8 cellular contexts compared by ENCODE assay signal in genomic region chr1:54405894-54406293, GRCh38. TPM values are rescaled to one million over a fixed set of nuclear protein-coding genes. Genes with fewer than 3 reads are reported as not detected.
DNase-seq lines count a peak whose midpoint lies in the region; ATAC-seq and TF ChIP-seq lines count a peak whose summit lies in the region.

No MANE protein-coding gene starts in this region.

- POLR2A ChIA-PET in SK-N-SH (lab: Yijun Ruan, JAX) = interaction anchor here (0.5 to 2.3 kb wide), 4 partner anchors 80 to 133 kb away, joined by 3 to 21 read pairs (median 4); no protein-coding TSS in a partner anchor

- H3K36me3 Mint-ChIP-seq in T-helper 17 cell (ENCODE audit: low read depth) = peaks cover 6% of the 10 kb centered on the region

- TF ChIP-seq POLR2A in testis (IDR thresholded peaks at IDR 0.05) = no peak

- H3K9ac ChIP-seq in SK-N-SH = peak overlapping the region; percentile 46; the same call in 1 of the 2 replicates

- TF ChIP-seq RAD21 in SK-N-SH (IDR thresholded peaks at IDR 0.05; ENCODE audit: low read length) = no peak

- DNase-seq in SK-N-SH = peak; percentile 54
- DNase-seq in T-helper 17 cell = no peak
- no peak for DNase-seq in iPS DF 6.9 (ENCODE audit: low read depth, low spot score)
- no peak for DNase-seq in testis
- no peak for DNase-seq in RPMI8226
- DNase-seq in NCI-H146 treated with DMSO at 0.1 percent for 48 hours (lab: John Stamatoyannopoulos, UW; ENCODE audit: unreplicated experiment) = no peak
- DNase-seq in SIG-M5 treated with dmso at 0.1 percent for 504 hours (lab: John Stamatoyannopoulos, UW; ENCODE audit: unreplicated experiment) = no peak

- H3K4me1 Mint-ChIP-seq in T-helper 17 cell = peaks cover 59% of the 10 kb centered on the region

- H3K27ac ChIP-seq in SK-N-SH (ENCODE audit: low read depth in 2 of 2, low read length in 1 of 2) = peak overlapping the region in 1 of 2 experiments; percentile 16; a peak in 1 of 4 replicates
- no peak overlapping the region for H3K27ac ChIP-seq in iPS DF 6.9 (ENCODE audit: low read length)
- peak overlapping the region in 1 of 2 donors; percentile 78 for H3K27ac ChIP-seq in testis

- H3K9me3 ChIP-seq in SK-N-SH = no peaks in the 10 kb centered on the region
- H3K9me3 ChIP-seq in T-helper 17 cell (ENCODE audit: control insufficient read depth, low read length, poor library complexity, severe bottlenecking) = no peaks in the 10 kb centered on the region
- H3K9me3 ChIP-seq in iPS DF 6.9 (ENCODE audit: control insufficient read depth, insufficient read depth, low read length) = no peaks in the 10 kb centered on the region
- no peaks in the 10 kb centered on the region for H3K9me3 ChIP-seq in testis

- WGBS in SK-N-SH (ENCODE audit: low lambda C conversion rate) = 0% methylated on average over 10 of the region's 58 CpGs
- WGBS in iPS DF 6.9 (ENCODE audit: insufficient coverage, insufficient read length) = no CpG with 5 or more reads among the region's 58 CpGs
- WGBS in testis, 2 donors = 0 to 1% methylated on average over 2 to 22 of the region's 58 CpGs

- H3K4me1 ChIP-seq in SK-N-SH (ENCODE audit: control insufficient read depth in 1 of 2, insufficient read depth in 2 of 2, low read depth in 1 of 2, low read length in 1 of 2) (peaks cover 20 to 41% of the 10 kb centered on the region in 2 experiments), iPS DF 6.9 (ENCODE audit: control insufficient read depth, insufficient read depth, low read length) (peaks cover 14% of the 10 kb centered on the region), testis (peaks cover 54% of the 10 kb centered on the region)

- CTCF ChIA-PET in SK-N-SH (lab: Yijun Ruan, JAX) = interaction anchor here (0.8 to 2.3 kb wide), 8 partner anchors 13 to 142 kb away, joined by 3 to 38 read pairs (median 4); partner anchors contain the start of gene ACOT11

- intact Hi-C loops in testis (cut with DNase I; ENCODE audit: low total_unique reads) = loop anchor here (2.0 to 10.0 kb wide), 3 partner anchors 83 to 281 kb away; no protein-coding TSS in a partner anchor

- H2AFZ ChIP-seq in SK-N-SH (ENCODE audit: low read depth) = no peak overlapping the region

- no peak for ATAC-seq in SK-N-SH treated with all-trans-retinoic acid at 6 μM for 48 hours
- no peak for ATAC-seq in T-helper 17 cell

- H3K27me3 Mint-ChIP-seq in T-helper 17 cell = no peaks in the 10 kb centered on the region

- peaks cover 22% of the 10 kb centered on the region for H3F3A ChIP-seq in SK-N-SH (replicated peaks; ENCODE audit: insufficient read depth)

- H3K4me3 ChIP-seq in SK-N-SH (ENCODE audit: low read depth in 2 of 2, low read length in 1 of 2) = peak overlapping the region in 1 of 2 experiments; percentile 72; a peak in 2 of 4 replicates
- peak overlapping the region; percentile 66; the same call in 1 of the 2 replicates for H3K4me3 ChIP-seq in iPS DF 6.9 (ENCODE audit: low read length)
- H3K4me3 ChIP-seq in testis = peak overlapping the region; percentile 65 to 69

- no peaks in the 10 kb centered on the region for H3K9me2 ChIP-seq in SK-N-SH

- TF ChIP-seq CTCF in SK-N-SH (IDR thresholded peaks at IDR 0.05) = no peak
- TF ChIP-seq CTCF in testis (IDR thresholded peaks at IDR 0.05) = no peak

- H3K27me3 ChIP-seq in SK-N-SH (ENCODE audit: insufficient read depth) (no peaks in the 10 kb centered on the region), iPS DF 6.9 (ENCODE audit: control insufficient read depth, insufficient read depth, low read length) (no peaks in the 10 kb centered on the region), testis (no peaks in the 10 kb centered on the region)

- no peak overlapping the region for H3K27ac Mint-ChIP-seq in T-helper 17 cell

- peaks cover 30% of the 10 kb centered on the region for H3K79me2 ChIP-seq in SK-N-SH (ENCODE audit: insufficient read depth)

- H3K4me3 Mint-ChIP-seq in T-helper 17 cell = peak overlapping the region; percentile 93

- TF ChIP-seq EP300 in SK-N-SH (IDR thresholded peaks at IDR 0.05; ENCODE audit: borderline replicate concordance in 1 of 2, low read depth in 1 of 2, low read length in 1 of 2) = no peak

- H3K36me3 ChIP-seq in SK-N-SH (replicated peaks in 1 of 2; ENCODE audit: control insufficient read depth in 1 of 2, insufficient read depth in 2 of 2, low read length in 1 of 2) (peaks cover 11 to 20% of the 10 kb centered on the region in 2 experiments), iPS DF 6.9 (ENCODE audit: control insufficient read depth, insufficient read depth, low read length) (peaks cover 7% of the 10 kb centered on the region; the same call in 1 of the 2 replicates), testis (ENCODE audit: low read depth, missing control alignments) (no peaks in the 10 kb centered on the region)

- H3K4me2 ChIP-seq in SK-N-SH = no peak overlapping the region

- peaks cover 5% of the 10 kb centered on the region; the same call in 1 of the 2 replicates for H4K20me1 ChIP-seq in SK-N-SH (ENCODE audit: insufficient read depth)

TF ChIP-seq in SK-N-SH, 30 proteins besides CTCF, POLR2A, EP300 and RAD21:
- TF ChIP-seq FOXJ3 (CRISPR knock-in tag; IDR thresholded peaks at IDR 0.05) = no peak
- TF ChIP-seq EZH2phosphoT487 (IDR thresholded peaks at IDR 0.05; ENCODE audit: borderline replicate concordance, low read depth) = no peak
- no peak for TF ChIP-seq NRF1 (IDR thresholded peaks at IDR 0.05; ENCODE audit: low read depth, low read length)

TF ChIP-seq in SK-N-SH treated with all-trans-retinoic acid at 6 μM for 48 hours, 23 proteins besides CTCF, POLR2A, EP300 and RAD21:
- no peak for TF ChIP-seq CREB5 (CRISPR knock-in tag; IDR thresholded peaks at IDR 0.05; ENCODE audit: low read depth)
- no peak for TF ChIP-seq GLIS3 (CRISPR knock-in tag; IDR thresholded peaks at IDR 0.05)
- TF ChIP-seq PPARA (CRISPR knock-in tag; IDR thresholded peaks at IDR 0.05; ENCODE audit: borderline replicate concordance) = no peak
- no peak for TF ChIP-seq RARB (CRISPR knock-in tag; IDR thresholded peaks at IDR 0.05)
- no peak for TF ChIP-seq ZNF8 (CRISPR knock-in tag; IDR thresholded peaks at IDR 0.05)
- TF ChIP-seq SNAI2 (CRISPR knock-in tag; IDR thresholded peaks at IDR 0.05) = no peak
- TF ChIP-seq ZFP3 (CRISPR knock-in tag; IDR thresholded peaks at IDR 0.05) = no peak
- TF ChIP-seq ZC3H10 (CRISPR knock-in tag; IDR thresholded peaks at IDR 0.05) = no peak
- TF ChIP-seq PATZ1 (CRISPR knock-in tag; IDR thresholded peaks at IDR 0.05; ENCODE audit: borderline replicate concordance) = no peak
- no peak for TF ChIP-seq ZFP30 (CRISPR knock-in tag; IDR thresholded peaks at IDR 0.05)
- no peak for TF ChIP-seq ISL1 (CRISPR knock-in tag; IDR thresholded peaks at IDR 0.05)
- no peak for TF ChIP-seq OSR1 (CRISPR knock-in tag; IDR thresholded peaks at IDR 0.05)
- no peak for TF ChIP-seq TOX (CRISPR knock-in tag; IDR thresholded peaks at IDR 0.05; ENCODE audit: borderline replicate concordance)
- TF ChIP-seq TCF4 (CRISPR knock-in tag; IDR thresholded peaks at IDR 0.05; ENCODE audit: borderline replicate concordance) = no peak
- no peak for TF ChIP-seq POU6F1 (CRISPR knock-in tag; IDR thresholded peaks at IDR 0.05; ENCODE audit: borderline replicate concordance, low read depth)
- TF ChIP-seq ARNTL (CRISPR knock-in tag; IDR thresholded peaks at IDR 0.05; ENCODE audit: borderline replicate concordance, low read depth) = no peak
- no peak for TF ChIP-seq BACH2 (CRISPR knock-in tag; IDR thresholded peaks at IDR 0.05; ENCODE audit: borderline replicate concordance)

RNA-seq across cellular contexts. Expression of gene SSBP3, which starts 0.3 kb away (rescaled TPM):
- polyA plus RNA-seq in SK-N-SH (2012; rRNA removed) (18.0 and 26.2 TPM in 2 replicates), testis (ENCODE audit: insufficient read depth, low read depth, low replicate concordance) (88.8 TPM)
- 15.6 and 23.2 TPM in 2 replicates for polyA plus RNA-seq in SK-N-SH (2012; cell fraction: cytosol; rRNA removed)
- polyA plus RNA-seq in SK-N-SH (2012; cell fraction: nucleus; rRNA removed) = 11.7 and 18.1 TPM in 2 replicates
- total RNA-seq in T-helper 17 cell (10 to 100 TPM; 64.9 to 67.4 TPM), testis (10 to 100 TPM; 91.6 to 99.0 TPM)
